ENCODE assay signal across 8 cellular contexts in the genomic region with DNA sequence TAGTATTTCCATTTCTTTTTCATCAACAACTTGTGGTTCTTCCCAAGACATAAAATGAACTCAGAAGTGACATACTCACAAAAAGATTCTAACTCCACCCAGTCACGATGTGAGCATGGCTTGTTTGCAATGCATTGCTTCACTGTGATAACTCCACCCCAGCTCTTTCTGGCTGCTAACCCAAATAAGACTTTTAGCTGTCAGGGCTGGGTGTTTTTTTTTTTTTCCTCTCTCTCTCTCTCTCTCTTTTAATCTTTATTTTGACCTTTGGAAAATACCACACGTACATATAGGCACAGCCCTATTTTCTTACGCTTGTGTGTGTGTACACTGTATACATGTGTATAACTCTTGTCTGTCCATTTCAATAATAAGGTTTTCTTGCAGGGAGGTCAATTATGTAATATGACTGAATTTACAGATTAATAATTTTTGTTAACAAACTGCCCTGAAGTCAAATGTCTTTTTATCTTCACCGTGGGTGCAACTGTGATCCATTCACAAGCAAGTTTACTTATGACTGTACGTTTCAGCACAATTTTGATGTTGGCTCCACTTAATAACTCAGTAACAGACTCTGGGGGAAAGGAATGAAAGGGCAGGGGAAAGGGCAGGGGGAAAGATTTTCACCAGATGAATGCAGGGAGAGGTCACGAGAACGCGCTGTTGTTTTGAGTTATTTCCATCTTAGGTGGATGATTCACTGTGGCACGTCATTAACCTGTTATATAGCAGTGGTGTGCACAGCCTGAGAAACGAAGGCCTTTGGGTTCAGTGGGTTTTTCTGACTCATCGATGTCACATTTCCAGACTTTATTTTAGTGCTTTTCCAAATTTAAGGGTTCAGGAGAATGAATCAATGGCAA. TPM values are rescaled to one million over a fixed set of nuclear protein-coding genes. Genes with fewer than 3 reads are reported as not detected.
DNase-seq lines count a peak whose midpoint lies in the region; ATAC-seq and TF ChIP-seq lines count a peak whose summit lies in the region.

No MANE protein-coding gene starts in this region.

- peak overlapping the region; percentile 61 for H3K27ac ChIP-seq in right cardiac atrium (ENCODE audit: low read length)

- H3K4me3 Mint-ChIP-seq in Calu3 (ENCODE audit: low read depth, unreplicated experiment): peak overlapping the region; percentile 27
- peak overlapping the region; percentile 81 for H3K4me3 Mint-ChIP-seq in activated T-helper 17 cell treated with anti-CD3 and anti-CD28 coated beads, Interleukin-2, amount 50 U/mL, for 72 hours

- CTCF ChIA-PET in Calu3 (lab: Charles Lee): interaction anchor here (0.6 kb wide), 1 partner anchor 1421 kb away, joined by 3 read pairs; no protein-coding TSS in a partner anchor

- ATAC-seq in activated T-helper 17 cell treated with anti-CD3 and anti-CD28 coated beads, Interleukin-2, amount 50 U/mL, for 72 hours (replicated peaks): peak; percentile 94
- peak; percentile 81 to 86 for ATAC-seq in right cardiac atrium

- H3K27ac Mint-ChIP-seq in Calu3 (ENCODE audit: unreplicated experiment): peak overlapping the region; percentile 96
- peak overlapping the region; percentile 97 for H3K27ac Mint-ChIP-seq in activated T-helper 17 cell treated with anti-CD3 and anti-CD28 coated beads, Interleukin-2, amount 50 U/mL, for 72 hours

- no peak overlapping the region for H3K4me3 ChIP-seq in right cardiac atrium (ENCODE audit: low read length)

- peaks cover 6% of the 10 kb centered on the region for H3K36me3 Mint-ChIP-seq in Calu3 (ENCODE audit: insufficient read depth, unreplicated experiment)
- peaks cover 42% of the 10 kb centered on the region for H3K36me3 Mint-ChIP-seq in activated T-helper 17 cell treated with anti-CD3 and anti-CD28 coated beads, Interleukin-2, amount 50 U/mL, for 72 hours (ENCODE audit: low read depth)

- peaks cover 59% of the 10 kb centered on the region for H3K4me1 Mint-ChIP-seq in Calu3 (ENCODE audit: low read depth, unreplicated experiment)
- H3K4me1 Mint-ChIP-seq in activated T-helper 17 cell treated with anti-CD3 and anti-CD28 coated beads, Interleukin-2, amount 50 U/mL, for 72 hours: peaks cover 39% of the 10 kb centered on the region

- DNase-seq in Calu3 (peak; percentile 52), GOT3 (lab: John Stamatoyannopoulos, UW) (peak; percentile 18), NCI-H460 (ENCODE audit: extremely low read depth, low read depth) (peak; percentile 60), right cardiac atrium (peak in 1 of 3 donors; percentile 39), NCI-H1105 treated with DMSO at 0.1 percent for 48 hours (lab: John Stamatoyannopoulos, UW) (no peak), superior temporal gyrus (ENCODE audit: extremely low spot score) (no peak)
- peak; percentile 52 to 66 (median 57) for DNase-seq in stimulated activated CD4-positive, alpha-beta T cell treated with anti-CD3 and anti-CD28 coated beads, TNF-alpha, amount 100 ng/mL, for 48 hours (ENCODE audit: low read depth in 3 of 3)

- intact Hi-C loops in Calu3 (cut with micrococcal nuclease; ENCODE audit: unreplicated experiment): loop anchor here (5.0 kb wide), 1 partner anchor 120 kb away; no protein-coding TSS in a partner anchor
- intact Hi-C loops in right cardiac atrium (cut with DNase I): no loop called here

- no peaks in the 10 kb centered on the region for H3K27me3 ChIP-seq in right cardiac atrium (ENCODE audit: control insufficient read depth, insufficient read depth)

- no peak for TF ChIP-seq CTCF in Calu3 (IDR thresholded peaks at IDR 0.05; ENCODE audit: unreplicated experiment)

- H3K9me3 ChIP-seq in right cardiac atrium (ENCODE audit: control insufficient read depth, low read length): no peaks in the 10 kb centered on the region

- H3K4me1 ChIP-seq in right cardiac atrium (ENCODE audit: control insufficient read depth, insufficient read depth, low read length): peaks cover 2% of the 10 kb centered on the region

- H3K9me3 Mint-ChIP-seq in Calu3 (ENCODE audit: low read depth, unreplicated experiment): no peaks in the 10 kb centered on the region
- no peaks in the 10 kb centered on the region for H3K9me3 Mint-ChIP-seq in activated T-helper 17 cell treated with anti-CD3 and anti-CD28 coated beads, Interleukin-2, amount 50 U/mL, for 72 hours

- H3K27me3 Mint-ChIP-seq in Calu3 (ENCODE audit: unreplicated experiment): no peaks in the 10 kb centered on the region
- no peaks in the 10 kb centered on the region for H3K27me3 Mint-ChIP-seq in activated T-helper 17 cell treated with anti-CD3 and anti-CD28 coated beads, Interleukin-2, amount 50 U/mL, for 72 hours

- BruUV-seq in Calu3 (replicated peaks; lab: Mats Ljungman, UMichigan): no TSS peak

- 28% methylated on average over 11 of the region's 11 CpGs for WGBS in right cardiac atrium

RNA-seq across cellular contexts. Expression of a gene that starts 49.1 kb away (rescaled TPM):
- total RNA-seq in Calu3 (2022) (1.5 and 1.9 TPM in 2 replicates), right cardiac atrium (1 to 10 TPM; 5.2 to 8.4 (median 6.9) TPM)
- not detected in 2 replicates for total RNA-seq in NCI-H460 (2014; rRNA removed; shearing (Covaris generic))
- polyA plus RNA-seq in NCI-H460 (2014; cell fraction: nucleus; rRNA removed): not detected in 2 replicates
- 10 to 100 TPM; 46.5 to 50.4 TPM for total RNA-seq in activated T-helper 17 cell treated with anti-CD3 and anti-CD28 coated beads, Interleukin-2, amount 50 U/mL, for 72 hours
- 2.8 TPM for polyA plus RNA-seq in right cardiac atrium

Comparison
In these comparisons a context has a peak if more than half of its experiments do, and no peak if none do; other contexts are left out.
1. DNase-seq: peak in Calu3 (single experiment), GOT3 (single experiment), NCI-H460 (single experiment) and stimulated activated CD4-positive, alpha-beta T cell treated with anti-CD3 and anti-CD28 coated beads, TNF-alpha, amount 100 ng/mL, for 48 hours (3 of 3); none in NCI-H1105 treated with DMSO at 0.1 percent for 48 hours (single experiment) and superior temporal gyrus (single experiment).
2. RNA of a gene that starts 49.1 kb away (total RNA-seq): 46.5 to 50.4 TPM in activated T-helper 17 cell treated with anti-CD3 and anti-CD28 coated beads, Interleukin-2, amount 50 U/mL, for 72 hours; 5.2 to 8.4 TPM in right cardiac atrium, 1.5 to 1.9 TPM in Calu3 and not detected in NCI-H460; every median in the first group is over 4 times any median in the second.